Comparison of ENCODE assay signal across 22 cellular contexts in genomic region chr20:48098866-48099265, GRCh38.
A peak's percentile ranks its signal among the peaks of the same experiment; 100 is the strongest.
DNase-seq lines count a peak whose midpoint lies in the region; ATAC-seq and TF ChIP-seq lines count a peak whose summit lies in the region.
"Had no signal": no experiment of that assay in that cellular context is flagged by ENCODE, and none has a peak within 500 bp of the region (broad histone marks: within the 10 kb centered on the region; RNA-seq: fewer than 3 reads in every experiment).

No MANE protein-coding gene starts in this region.

- DNase-seq in HT1080 (ENCODE audit: low read depth) (peak; percentile 7), amniotic epithelial cell (ENCODE audit: low read depth) (peak; percentile 4), hepatocyte (ENCODE audit: low spot score) (no peak), upper lobe of right lung (peak; percentile 2), DMS79 treated with DMSO at 0.1 percent for 48 hours (lab: John Stamatoyannopoulos, UW) (no peak), transverse colon (no peak), Peyer's patch (no peak)
- DNase-seq: activated CD4-positive, CD25-positive, alpha-beta regulatory T cell; activated CD8-positive, alpha-beta memory T cell treated with anti-CD3 and anti-CD28 coated beads, Interleukin-2, amount 10 ng/mL, durations not matched to agents 7 days and 5 days; activated T-cell treated with anti-CD3 and anti-CD28 coated beads, Interleukin-2, amount 50 U/mL, for 4 hours; CD8-positive, alpha-beta memory T cell; gastrocnemius medialis; Kasumi-1; NCI-H1436; NCI-H2107; NCI-H748 treated with DMSO at 0.1 percent for 48 hours; retina; spleen; stimulated activated CD4-positive, alpha-beta T cell treated with anti-CD3 and anti-CD28 coated beads, Interleukin-2, amount 100 ng/mL, for 24 hours; T-cell; testis had no signal

- H4K20me1 ChIP-seq in hepatocyte (ENCODE audit: insufficient read depth, poor library complexity, severe bottlenecking), result no peaks in the 10 kb centered on the region

- H3K36me3 ChIP-seq in hepatocyte (replicated peaks; ENCODE audit: insufficient read depth, low read depth) (no peaks in the 10 kb centered on the region), upper lobe of right lung (no peaks in the 10 kb centered on the region), transverse colon (no peaks in the 10 kb centered on the region), Peyer's patch (no peaks in the 10 kb centered on the region)
- H3K36me3 ChIP-seq: gastrocnemius medialis, HAP-1, spleen had no signal

- in situ Hi-C loops in transverse colon (cut with MboI; ENCODE audit: low pct_ligation_motif_present in 1 of 4, low pct_unique_long_range_greater_than_20kb in 1 of 4, low sequenced_read_pairs in 3 of 4), result no loop called here

- no peak overlapping the region for H3K4me2 ChIP-seq in hepatocyte

- H3K4me3 ChIP-seq in hepatocyte, result no peak overlapping the region
- no peak overlapping the region for H3K4me3 ChIP-seq in upper lobe of right lung
- H3K4me3 ChIP-seq in transverse colon, result no peak overlapping the region
- H3K4me3 ChIP-seq in Peyer's patch, result no peak overlapping the region
- H3K4me3 ChIP-seq: gastrocnemius medialis, HAP-1, spleen, testis had no signal

- TF ChIP-seq POLR2A in transverse colon (IDR thresholded peaks at IDR 0.05) (no peak), Peyer's patch (IDR thresholded peaks at IDR 0.05) (no peak)

- no peak for TF ChIP-seq CTCF in hepatocyte (IDR thresholded peaks at IDR 0.05; ENCODE audit: poor library complexity)
- no peak for TF ChIP-seq CTCF in upper lobe of right lung (IDR thresholded peaks at IDR 0.05)
- no peak for TF ChIP-seq CTCF in transverse colon (IDR thresholded peaks at IDR 0.05)
- TF ChIP-seq CTCF in Peyer's patch (IDR thresholded peaks at IDR 0.05), result no peak

- intact Hi-C loops in upper lobe of right lung (cut with DNase I) (no loop called here), transverse colon (cut with DNase I; ENCODE audit: low total_unique reads) (no loop called here)

- TF ChIP-seq EP300 in transverse colon (IDR thresholded peaks at IDR 0.05; ENCODE audit: low read depth), result no peak

- no peak overlapping the region for H2AFZ ChIP-seq in hepatocyte

- 42% methylated on average over 4 of the region's 4 CpGs for WGBS in hepatocyte (ENCODE audit: low lambda C conversion rate, missing lambda C conversion rate)
- WGBS in transverse colon (ENCODE audit: low coverage in 1 of 2), 2 donors, result 36 to 47% methylated on average over 4 of the region's 4 CpGs

- H3K4me1 ChIP-seq in hepatocyte (ENCODE audit: insufficient read depth), result no peaks in the 10 kb centered on the region
- H3K4me1 ChIP-seq in upper lobe of right lung, result no peaks in the 10 kb centered on the region
- no peaks in the 10 kb centered on the region for H3K4me1 ChIP-seq in transverse colon
- no peaks in the 10 kb centered on the region for H3K4me1 ChIP-seq in Peyer's patch
- H3K4me1 ChIP-seq: gastrocnemius medialis, HAP-1, spleen had no signal

- H3K79me2 ChIP-seq in hepatocyte, result no peaks in the 10 kb centered on the region

- H3K27me3 ChIP-seq in hepatocyte (no peaks in the 10 kb centered on the region), upper lobe of right lung (no peaks in the 10 kb centered on the region), transverse colon (no peaks in the 10 kb centered on the region), Peyer's patch (no peaks in the 10 kb centered on the region)
- H3K27me3 ChIP-seq: gastrocnemius medialis, spleen, testis had no signal

- ATAC-seq in upper lobe of right lung, result no peak
- ATAC-seq: activated CD8-positive, alpha-beta memory T cell treated with anti-CD3 and anti-CD28 coated beads, Interleukin-2, amount 10 ng/mL, durations not matched to agents 7 days and 5 days; activated T-cell treated with anti-CD3 and anti-CD28 coated beads, Interleukin-2, amount 50 U/mL, for 4 hours; gastrocnemius medialis; T-cell had no signal

- peak overlapping the region; percentile 64 for H3K27ac ChIP-seq in hepatocyte
- no peak overlapping the region for H3K27ac ChIP-seq in upper lobe of right lung
- no peak overlapping the region for H3K27ac ChIP-seq in transverse colon
- H3K27ac ChIP-seq in Peyer's patch, result no peak overlapping the region
- H3K27ac ChIP-seq: gastrocnemius medialis, testis had no signal

- no peaks in the 10 kb centered on the region for H3K9me3 ChIP-seq in hepatocyte (ENCODE audit: low read depth)
- H3K9me3 ChIP-seq in upper lobe of right lung, result no peaks in the 10 kb centered on the region
- H3K9me3 ChIP-seq in transverse colon, result no peaks in the 10 kb centered on the region
- no peaks in the 10 kb centered on the region for H3K9me3 ChIP-seq in Peyer's patch
- H3K9me3 ChIP-seq: gastrocnemius medialis, HAP-1, spleen, testis had no signal

- H3K9me2 ChIP-seq in hepatocyte (replicated peaks; ENCODE audit: insufficient read depth), result no peaks in the 10 kb centered on the region

Comparison
In these comparisons a context has a peak if more than half of its experiments do, and no peak if none do; other contexts are left out.
1. DNase-seq: peak in HT1080 (single experiment), amniotic epithelial cell (single experiment) and upper lobe of right lung (single experiment); none in hepatocyte (single experiment), DMS79 treated with DMSO at 0.1 percent for 48 hours (single experiment), transverse colon (single experiment) and Peyer's patch (0 of 3).